In genomic region chr19:42208612-42209011, GRCh38 we compare ENCODE assay signal across 18 cellular contexts. TPM values are rescaled to one million over a fixed set of nuclear protein-coding genes. Genes with fewer than 3 reads are reported as not detected.
DNase-seq lines count a peak whose midpoint lies in the region; ATAC-seq and TF ChIP-seq lines count a peak whose summit lies in the region.
"Had no signal": no experiment of that assay in that cellular context is flagged by ENCODE, and none has a peak within 500 bp of the region (broad histone marks: within the 10 kb centered on the region; RNA-seq: fewer than 3 reads in every experiment).

No MANE protein-coding gene starts in this region.

- H3K4me2 ChIP-seq in mesenchymal stem cell (ENCODE audit: low read length, poor library complexity, severe bottlenecking): no peak overlapping the region

- H3K9me3 Mint-ChIP-seq in T-helper 1 cell treated with Interleukin-12 subunit alpha and Interleukin-12 subunit beta and Interleukin-4 antibody, amounts not matched to agents 30 μg/mL and 1 μg/mL, for 36 hours: no peaks in the 10 kb centered on the region
- peaks cover 0 to 1% (median 0%) of the 10 kb centered on the region in 7 donors for H3K9me3 Mint-ChIP-seq in CD4-positive, CD25-positive, alpha-beta regulatory T cell
- H3K9me3 Mint-ChIP-seq: mesothelial cell of epicardium had no signal

- peak overlapping the region; percentile 65 for H2BK15ac ChIP-seq in mesenchymal stem cell (ENCODE audit: low read depth, poor library complexity, severe bottlenecking)

- WGBS in mesenchymal stem cell: 99% methylated on average over 11 of the region's 11 CpGs

- H3K4me1 ChIP-seq in CD4-positive, CD25-positive, alpha-beta regulatory T cell (ENCODE audit: control insufficient read depth, insufficient read depth, low read length, poor library complexity, severe bottlenecking): peaks cover 56% of the 10 kb centered on the region
- peaks cover 19% of the 10 kb centered on the region for H3K4me1 ChIP-seq in mesenchymal stem cell (ENCODE audit: control insufficient read depth, insufficient read depth, low read depth, low read length)

- H3K36me3 ChIP-seq in CD4-positive, CD25-positive, alpha-beta regulatory T cell (ENCODE audit: control insufficient read depth, insufficient read depth, low read length): peaks cover 89% of the 10 kb centered on the region
- H3K36me3 ChIP-seq in mesenchymal stem cell (ENCODE audit: control insufficient read depth in 1 of 2, insufficient read depth in 2 of 2, low read depth in 1 of 2, low read length in 2 of 2): peaks cover 70 to 71% of the 10 kb centered on the region in 2 experiments

- peak overlapping the region in 1 of 2 experiments; percentile 77 for H3K4ac ChIP-seq in mesenchymal stem cell (ENCODE audit: low read depth in 1 of 2, low read length in 2 of 2)

- POLR2A ChIA-PET in RWPE1 (lab: Yijun Ruan, JAX; ENCODE audit: low non-redundant PET): no interaction called here
- POLR2A ChIA-PET in GM10248 (lab: Yijun Ruan, JAX): no interaction called here

- no peak overlapping the region for H3K4me3 ChIP-seq in CD4-positive, CD25-positive, alpha-beta regulatory T cell (ENCODE audit: low read depth, low read length)
- H3K4me3 ChIP-seq in mesenchymal stem cell (ENCODE audit: insufficient read depth in 1 of 2, low read depth in 1 of 2, low read length in 2 of 2): no peak overlapping the region
- H3K4me3 ChIP-seq: A549, esophagus muscularis mucosa, upper lobe of right lung had no signal

- no peak overlapping the region for H3K4me3 Mint-ChIP-seq in T-helper 1 cell treated with Interleukin-12 subunit alpha and Interleukin-12 subunit beta and Interleukin-4 antibody, amounts not matched to agents 30 μg/mL and 1 μg/mL, for 36 hours
- H3K4me3 Mint-ChIP-seq in CD4-positive, CD25-positive, alpha-beta regulatory T cell: no peak overlapping the region
- H3K4me3 Mint-ChIP-seq: mesothelial cell of epicardium had no signal

- TF ChIP-seq CTCF in RWPE1 (conservative IDR thresholded peaks at IDR 0.05; ENCODE audit: low read depth) (no peak), GM10248 (IDR thresholded peaks at IDR 0.05; ENCODE audit: control extremely low read depth, extremely low read depth, low read depth, missing control alignments) (no peak)

- H3K14ac ChIP-seq in mesenchymal stem cell (ENCODE audit: low read length in 2 of 2): no peak overlapping the region

- DNase-seq in T-helper 1 cell (no peak), RWPE1 (ENCODE audit: low spot score) (no peak), mesenchymal stem cell (no peak), GM10248 (ENCODE audit: extremely low spot score) (no peak), retina (no peak)
- no peak for DNase-seq in CD4-positive, CD25-positive, alpha-beta regulatory T cell
- DNase-seq: activated CD4-positive, alpha-beta T cell treated with anti-CD3 and anti-CD28 coated beads for 4 hours; glutamatergic neuron; MM.1S; NCI-H1930; NCI-H748 treated with DMSO at 0.1 percent for 48 hours; stimulated activated naive CD4-positive, alpha-beta T cell treated with Interleukin-2 at 50 U/mL for 16 hours; upper lobe of right lung had no signal

- peak overlapping the region; percentile 41 for H3K27ac Mint-ChIP-seq in T-helper 1 cell treated with Interleukin-12 subunit alpha and Interleukin-12 subunit beta and Interleukin-4 antibody, amounts not matched to agents 30 μg/mL and 1 μg/mL, for 36 hours
- peak overlapping the region in 2 of 3 donors; percentile 26 to 85 for H3K27ac Mint-ChIP-seq in CD4-positive, CD25-positive, alpha-beta regulatory T cell
- H3K27ac Mint-ChIP-seq: mesothelial cell of epicardium had no signal

- CTCF ChIA-PET in RWPE1 (lab: Yijun Ruan, JAX): interaction anchor here (0.8 kb wide), 1 partner anchor 262 kb away, joined by 3 read pairs; no protein-coding TSS in a partner anchor
- CTCF ChIA-PET in GM10248 (lab: Yijun Ruan, JAX): interaction anchor here (1.3 kb wide), 1 partner anchor 36 kb away, joined by 3 read pairs; no protein-coding TSS in a partner anchor

- no peak overlapping the region for H3K18ac ChIP-seq in mesenchymal stem cell (ENCODE audit: low read depth in 1 of 2, low read length in 2 of 2)

- H2BK120ac ChIP-seq in mesenchymal stem cell (ENCODE audit: low read depth, low read length): peak overlapping the region; percentile 2

- no peaks in the 10 kb centered on the region for H3K27me3 ChIP-seq in CD4-positive, CD25-positive, alpha-beta regulatory T cell (ENCODE audit: control insufficient read depth, insufficient read depth, low read length)
- H3K27me3 ChIP-seq in mesenchymal stem cell (ENCODE audit: control insufficient read depth in 1 of 2, insufficient read depth in 1 of 2, low read length in 2 of 2): no peaks in the 10 kb centered on the region
- H3K27me3 ChIP-seq: esophagus muscularis mucosa, upper lobe of right lung had no signal

- peaks cover 46% of the 10 kb centered on the region for H3K4me1 Mint-ChIP-seq in T-helper 1 cell treated with Interleukin-12 subunit alpha and Interleukin-12 subunit beta and Interleukin-4 antibody, amounts not matched to agents 30 μg/mL and 1 μg/mL, for 36 hours (ENCODE audit: low read depth)
- H3K4me1 Mint-ChIP-seq in CD4-positive, CD25-positive, alpha-beta regulatory T cell: peaks cover 14 to 77% (median 49%) of the 10 kb centered on the region in 4 donors
- H3K4me1 Mint-ChIP-seq: mesothelial cell of epicardium had no signal

- peaks cover 61% of the 10 kb centered on the region for H3K36me3 Mint-ChIP-seq in T-helper 1 cell treated with Interleukin-12 subunit alpha and Interleukin-12 subunit beta and Interleukin-4 antibody, amounts not matched to agents 30 μg/mL and 1 μg/mL, for 36 hours (ENCODE audit: low read depth)
- H3K36me3 Mint-ChIP-seq in CD4-positive, CD25-positive, alpha-beta regulatory T cell: peaks cover 51% of the 10 kb centered on the region

- no peak for ATAC-seq in CD4-positive, CD25-positive, alpha-beta regulatory T cell (ENCODE audit: low read depth in 2 of 2)
- ATAC-seq in HG03280 (IDR thresholded peaks at IDR 0.05; ENCODE audit: unreplicated experiment): no peak

- no peak overlapping the region for H3K9ac ChIP-seq in mesenchymal stem cell (ENCODE audit: low read length)

- peak overlapping the region; percentile 19 for H3K27ac ChIP-seq in CD4-positive, CD25-positive, alpha-beta regulatory T cell (ENCODE audit: insufficient read depth, low read length, poor library complexity, severe bottlenecking)
- peak overlapping the region; percentile 84 for H3K27ac ChIP-seq in RWPE1
- no peak overlapping the region for H3K27ac ChIP-seq in mesenchymal stem cell (ENCODE audit: low read length, poor library complexity, severe bottlenecking)
- H3K27ac ChIP-seq: esophagus muscularis mucosa, upper lobe of right lung had no signal

- H2AK5ac ChIP-seq in mesenchymal stem cell (ENCODE audit: low read length, severe bottlenecking): no peak overlapping the region

- no peak overlapping the region for H3K23ac ChIP-seq in mesenchymal stem cell (ENCODE audit: low read length in 2 of 2)

- H2BK5ac ChIP-seq in mesenchymal stem cell (ENCODE audit: low read depth, low read length, poor library complexity, severe bottlenecking): no peak overlapping the region

- no peaks in the 10 kb centered on the region for H3K9me3 ChIP-seq in CD4-positive, CD25-positive, alpha-beta regulatory T cell (ENCODE audit: control insufficient read depth in 2 of 2, low read length in 2 of 2)
- H3K9me3 ChIP-seq in mesenchymal stem cell (ENCODE audit: control insufficient read depth, low read length): no peaks in the 10 kb centered on the region
- H3K9me3 ChIP-seq: A549, esophagus muscularis mucosa, upper lobe of right lung had no signal

- no peaks in the 10 kb centered on the region for H3K27me3 Mint-ChIP-seq in T-helper 1 cell treated with Interleukin-12 subunit alpha and Interleukin-12 subunit beta and Interleukin-4 antibody, amounts not matched to agents 30 μg/mL and 1 μg/mL, for 36 hours (ENCODE audit: low read depth)
- no peaks in the 10 kb centered on the region for H3K27me3 Mint-ChIP-seq in CD4-positive, CD25-positive, alpha-beta regulatory T cell

- H2BK12ac ChIP-seq in mesenchymal stem cell (ENCODE audit: low read length in 2 of 2): peak overlapping the region; percentile 21 to 22

- H3K79me1 ChIP-seq in mesenchymal stem cell (replicated peaks; ENCODE audit: low read length, poor library complexity, severe bottlenecking): peaks cover 43% of the 10 kb centered on the region

- no peak overlapping the region for H4K8ac ChIP-seq in mesenchymal stem cell (ENCODE audit: low read length)

- H2AFZ ChIP-seq in mesenchymal stem cell (ENCODE audit: low read depth, low read length): no peak overlapping the region

- peak overlapping the region; percentile 82 for H4K91ac ChIP-seq in mesenchymal stem cell (ENCODE audit: low read length)

RNA-seq across cellular contexts. Expression of gene DEDD2, which starts 8.9 kb away (rescaled TPM):
- total RNA-seq in CD4-positive, CD25-positive, alpha-beta regulatory T cell: 99.8 TPM
- 100 to 1,000 TPM; 155 to 179 (median 161) TPM for polyA plus RNA-seq in CD4-positive, CD25-positive, alpha-beta regulatory T cell
- 17.2 TPM for polyA plus RNA-seq in mesenchymal stem cell (2013, experiment 1 of 2)
- polyA plus RNA-seq in mesenchymal stem cell (2013, experiment 2 of 2): 17.0 TPM

RNA-seq across cellular contexts. Expression of gene ZNF526, which starts 11.5 kb away (rescaled TPM):
- 8.8 TPM for total RNA-seq in CD4-positive, CD25-positive, alpha-beta regulatory T cell
- 1 to 10 TPM; 4.0 to 7.7 (median 5.3) TPM for polyA plus RNA-seq in CD4-positive, CD25-positive, alpha-beta regulatory T cell
- 6.4 TPM for polyA plus RNA-seq in mesenchymal stem cell (2013, experiment 1 of 2)
- polyA plus RNA-seq in mesenchymal stem cell (2013, experiment 2 of 2): 6.4 TPM

RNA-seq across cellular contexts. Expression of gene GSK3A, which starts 33.8 kb away (rescaled TPM):
- 31.3 TPM for total RNA-seq in CD4-positive, CD25-positive, alpha-beta regulatory T cell
- 10 to 100 TPM; 12.0 to 16.0 (median 12.9) TPM for polyA plus RNA-seq in CD4-positive, CD25-positive, alpha-beta regulatory T cell
- polyA plus RNA-seq in mesenchymal stem cell (2013, experiment 1 of 2): 60.9 TPM
- 57.5 TPM for polyA plus RNA-seq in mesenchymal stem cell (2013, experiment 2 of 2)

RNA-seq across cellular contexts. Expression of gene ERF, which starts 46.3 kb away (rescaled TPM):
- total RNA-seq in CD4-positive, CD25-positive, alpha-beta regulatory T cell: 96.4 TPM
- polyA plus RNA-seq in CD4-positive, CD25-positive, alpha-beta regulatory T cell: 1 to 10 TPM; 1.4 to 7.5 (median 2.6) TPM
- polyA plus RNA-seq in mesenchymal stem cell (2013, experiment 1 of 2): 57.9 TPM
- 59.6 TPM for polyA plus RNA-seq in mesenchymal stem cell (2013, experiment 2 of 2)
